Comparison of ENCODE assay signal across 8 cellular contexts in genomic region chr1:198699167-198700015, GRCh38.
DNase-seq lines count a peak whose midpoint lies in the region; ATAC-seq and TF ChIP-seq lines count a peak whose summit lies in the region.

No MANE protein-coding gene starts in this region.

- DNase-seq in DMS153 treated with DMSO at 0.1 percent for 48 hours (lab: John Stamatoyannopoulos, UW; ENCODE audit: unreplicated experiment) (peak; percentile 67), M059J (ENCODE audit: low read depth) (peak; percentile 45), dermis blood vessel endothelial cell (peak; percentile 65), mesothelial cell of epicardium (ENCODE audit: low spot score in 2 of 2, unreplicated experiment in 2 of 2) (peak; percentile 40 to 69), DMS79 treated with DMSO at 0.1 percent for 48 hours (lab: John Stamatoyannopoulos, UW) (no peak)
- peak; percentile 73 for DNase-seq in activated CD4-positive, alpha-beta T cell treated with anti-CD3 and anti-CD28 coated beads, Interleukin-2, amount 50 U/mL, for 1 hour
- DNase-seq in stimulated activated CD8-positive, alpha-beta memory T cell treated with anti-CD3 and anti-CD28 coated beads, Interleukin-4, amount 100 ng/mL, for 4 hours (ENCODE audit: low read depth in 2 of 2, low spot score in 1 of 2), result peak; percentile 45 to 46

- H3K36me3 Mint-ChIP-seq in mesothelial cell of epicardium, result no peaks in the 10 kb centered on the region

- ATAC-seq in HG03439 (IDR thresholded peaks at IDR 0.05; ENCODE audit: unreplicated experiment), result no peak

- no peaks in the 10 kb centered on the region for H3K9me3 Mint-ChIP-seq in mesothelial cell of epicardium

- H3K4me3 Mint-ChIP-seq in mesothelial cell of epicardium, result peak overlapping the region; percentile 16

- no peak overlapping the region for H3K27ac Mint-ChIP-seq in mesothelial cell of epicardium

- peaks cover 2% of the 10 kb centered on the region for H3K27me3 Mint-ChIP-seq in mesothelial cell of epicardium (ENCODE audit: low read depth)

- peaks cover 27% of the 10 kb centered on the region for H3K4me1 Mint-ChIP-seq in mesothelial cell of epicardium

- peak; percentile 55 for TF ChIP-seq CTCF in mesothelial cell of epicardium (IDR thresholded peaks at IDR 0.05; ENCODE audit: unreplicated experiment)
